In the genomic region with DNA sequence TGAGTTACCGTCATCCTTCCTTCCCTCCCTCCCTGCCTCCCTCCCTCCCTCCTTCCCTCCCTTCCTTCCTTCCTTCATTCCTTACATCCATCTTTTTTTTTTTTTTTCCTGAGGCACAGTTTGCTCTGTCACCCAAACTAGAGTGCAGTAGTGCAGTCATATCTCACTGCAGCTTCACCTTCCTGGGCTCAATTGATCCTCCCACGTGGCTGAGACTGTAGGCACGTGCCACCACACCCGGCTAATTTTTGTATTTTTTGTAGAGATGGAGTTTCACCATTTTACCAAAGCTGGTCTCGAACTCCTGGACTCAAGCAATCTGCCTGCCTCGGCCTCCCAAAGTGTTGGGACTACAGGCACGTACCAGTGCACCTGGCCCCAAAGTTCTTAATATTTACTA, we compare ENCODE assay signal across 19 cellular contexts. TPM values are rescaled to one million over a fixed set of nuclear protein-coding genes. Genes with fewer than 3 reads are reported as not detected.
DNase-seq lines count a peak whose midpoint lies in the region; ATAC-seq, FAIRE-seq and TF ChIP-seq lines count a peak whose summit lies in the region.
"Had no signal": no experiment of that assay in that cellular context is flagged by ENCODE, and none has a peak within 500 bp of the region (broad histone marks: within the 10 kb centered on the region; RNA-seq: fewer than 3 reads in every experiment).

No MANE protein-coding gene starts in this region.

- FAIRE-seq in urothelium cell line (lab: Jason Lieb, UNC): peak; percentile 74
- FAIRE-seq: bronchial epithelial cell had no signal

- no peak for TF ChIP-seq CTCF in WTC11 (IDR thresholded peaks at IDR 0.05)

- H3K36me3 Mint-ChIP-seq in activated naive CD4-positive, alpha-beta T cell treated with anti-CD3 and anti-CD28 coated beads for 36 hours (ENCODE audit: low read depth): peaks cover 5% of the 10 kb centered on the region
- peaks cover 24% of the 10 kb centered on the region for H3K36me3 Mint-ChIP-seq in activated naive CD4-positive, alpha-beta T cell treated with anti-CD3 and anti-CD28 coated beads, Interleukin-2, amount 10 ng/mL, durations not matched to agents 7 days and 5 days
- no peaks in the 10 kb centered on the region for H3K36me3 Mint-ChIP-seq in WTC11
- peaks cover 11% of the 10 kb centered on the region for H3K36me3 Mint-ChIP-seq in central memory CD8-positive, alpha-beta T cell (ENCODE audit: insufficient read depth)

- H3K4me3 Mint-ChIP-seq in activated naive CD4-positive, alpha-beta T cell treated with anti-CD3 and anti-CD28 coated beads for 36 hours: peak overlapping the region; percentile 17
- no peak overlapping the region for H3K4me3 Mint-ChIP-seq in activated naive CD4-positive, alpha-beta T cell treated with anti-CD3 and anti-CD28 coated beads, Interleukin-2, amount 10 ng/mL, durations not matched to agents 7 days and 5 days
- H3K4me3 Mint-ChIP-seq in WTC11: no peak overlapping the region
- H3K4me3 Mint-ChIP-seq in central memory CD8-positive, alpha-beta T cell: peak overlapping the region; percentile 14
- H3K4me3 Mint-ChIP-seq: neural progenitor cell had no signal

- no peak for ATAC-seq in WTC11
- no peak for ATAC-seq in central memory CD8-positive, alpha-beta T cell (replicated peaks; ENCODE audit: extremely low read depth, poor library complexity, severe bottlenecking)
- no peak for ATAC-seq in GM18909 (IDR thresholded peaks at IDR 0.05; ENCODE audit: poor library complexity, unreplicated experiment)
- ATAC-seq in HG03378 (IDR thresholded peaks at IDR 0.05; ENCODE audit: unreplicated experiment): no peak

- DNase-seq in activated naive CD4-positive, alpha-beta T cell treated with anti-CD3 and anti-CD28 coated beads for 36 hours: peak; percentile 63
- DNase-seq in activated naive CD4-positive, alpha-beta T cell treated with anti-CD3 and anti-CD28 coated beads, Interleukin-2, amount 10 ng/mL, durations not matched to agents 7 days and 5 days: no peak
- DNase-seq in WTC11 (ENCODE audit: low spot score) (no peak), urothelium cell line (ENCODE audit: low spot score) (no peak), mesenteric fat pad (ENCODE audit: low spot score) (no peak)
- DNase-seq in central memory CD8-positive, alpha-beta T cell (ENCODE audit: low spot score in 2 of 2): no peak
- DNase-seq: Caco-2; dermis blood vessel endothelial cell; foreskin fibroblast; hippocampal formation; islet precursor cell; NCI-H526; stimulated activated naive CD4-positive, alpha-beta T cell; SW 1271; trophoblast cell had no signal

- H3K27ac Mint-ChIP-seq in activated naive CD4-positive, alpha-beta T cell treated with anti-CD3 and anti-CD28 coated beads for 36 hours: peak overlapping the region; percentile 69
- H3K27ac Mint-ChIP-seq in activated naive CD4-positive, alpha-beta T cell treated with anti-CD3 and anti-CD28 coated beads, Interleukin-2, amount 10 ng/mL, durations not matched to agents 7 days and 5 days: no peak overlapping the region
- peak overlapping the region; percentile 67 for H3K27ac Mint-ChIP-seq in WTC11
- H3K27ac Mint-ChIP-seq in central memory CD8-positive, alpha-beta T cell (ENCODE audit: low read depth): peak overlapping the region; percentile 19
- H3K27ac Mint-ChIP-seq: neural progenitor cell had no signal

- CTCF ChIA-PET in activated naive CD4-positive, alpha-beta T cell treated with anti-CD3 and anti-CD28 coated beads for 36 hours (lab: Charles Lee): interaction anchor here (1.0 to 3.3 kb wide), 6 partner anchors 9 to 69 kb away, joined by 3 to 17 read pairs (median 6); no protein-coding TSS in a partner anchor
- CTCF ChIA-PET in activated naive CD4-positive, alpha-beta T cell treated with anti-CD3 and anti-CD28 coated beads, Interleukin-2, amount 10 ng/mL, durations not matched to agents 7 days and 5 days (lab: Charles Lee): interaction anchor here (1.0 kb wide), 1 partner anchor 43 kb away, joined by 3 read pairs; no protein-coding TSS in a partner anchor
- CTCF ChIA-PET in WTC11 (lab: Charles Lee): interaction anchor here (1.1 to 2.2 kb wide), 7 partner anchors 11 to 69 kb away, joined by 3 to 18 read pairs (median 9); no protein-coding TSS in a partner anchor

- no peaks in the 10 kb centered on the region for H3K9me3 Mint-ChIP-seq in activated naive CD4-positive, alpha-beta T cell treated with anti-CD3 and anti-CD28 coated beads for 36 hours
- H3K9me3 Mint-ChIP-seq in activated naive CD4-positive, alpha-beta T cell treated with anti-CD3 and anti-CD28 coated beads, Interleukin-2, amount 10 ng/mL, durations not matched to agents 7 days and 5 days: no peaks in the 10 kb centered on the region
- no peaks in the 10 kb centered on the region for H3K9me3 Mint-ChIP-seq in WTC11
- H3K9me3 Mint-ChIP-seq in central memory CD8-positive, alpha-beta T cell: no peaks in the 10 kb centered on the region
- H3K9me3 Mint-ChIP-seq: neural progenitor cell had no signal

- H3K4me1 Mint-ChIP-seq in activated naive CD4-positive, alpha-beta T cell treated with anti-CD3 and anti-CD28 coated beads for 36 hours (ENCODE audit: low read depth): peaks cover 86% of the 10 kb centered on the region
- peaks cover 31% of the 10 kb centered on the region for H3K4me1 Mint-ChIP-seq in activated naive CD4-positive, alpha-beta T cell treated with anti-CD3 and anti-CD28 coated beads, Interleukin-2, amount 10 ng/mL, durations not matched to agents 7 days and 5 days
- peaks cover 51% of the 10 kb centered on the region for H3K4me1 Mint-ChIP-seq in WTC11
- peaks cover 81% of the 10 kb centered on the region for H3K4me1 Mint-ChIP-seq in central memory CD8-positive, alpha-beta T cell

- no peaks in the 10 kb centered on the region for H3K27me3 Mint-ChIP-seq in activated naive CD4-positive, alpha-beta T cell treated with anti-CD3 and anti-CD28 coated beads for 36 hours (ENCODE audit: low read depth)
- H3K27me3 Mint-ChIP-seq in activated naive CD4-positive, alpha-beta T cell treated with anti-CD3 and anti-CD28 coated beads, Interleukin-2, amount 10 ng/mL, durations not matched to agents 7 days and 5 days: no peaks in the 10 kb centered on the region
- H3K27me3 Mint-ChIP-seq in WTC11 (ENCODE audit: low read depth): no peaks in the 10 kb centered on the region
- H3K27me3 Mint-ChIP-seq in central memory CD8-positive, alpha-beta T cell: no peaks in the 10 kb centered on the region

- POLR2A ChIA-PET in WTC11 (lab: Charles Lee): no interaction called here

- intact Hi-C loops in activated naive CD4-positive, alpha-beta T cell treated with anti-CD3 and anti-CD28 coated beads for 36 hours (cut with micrococcal nuclease): no loop called here

TF ChIP-seq in WTC11, 78 proteins besides CTCF, POLR2A, EP300 and RAD21 (continues in another document):
- TF ChIP-seq, protein P1, sequence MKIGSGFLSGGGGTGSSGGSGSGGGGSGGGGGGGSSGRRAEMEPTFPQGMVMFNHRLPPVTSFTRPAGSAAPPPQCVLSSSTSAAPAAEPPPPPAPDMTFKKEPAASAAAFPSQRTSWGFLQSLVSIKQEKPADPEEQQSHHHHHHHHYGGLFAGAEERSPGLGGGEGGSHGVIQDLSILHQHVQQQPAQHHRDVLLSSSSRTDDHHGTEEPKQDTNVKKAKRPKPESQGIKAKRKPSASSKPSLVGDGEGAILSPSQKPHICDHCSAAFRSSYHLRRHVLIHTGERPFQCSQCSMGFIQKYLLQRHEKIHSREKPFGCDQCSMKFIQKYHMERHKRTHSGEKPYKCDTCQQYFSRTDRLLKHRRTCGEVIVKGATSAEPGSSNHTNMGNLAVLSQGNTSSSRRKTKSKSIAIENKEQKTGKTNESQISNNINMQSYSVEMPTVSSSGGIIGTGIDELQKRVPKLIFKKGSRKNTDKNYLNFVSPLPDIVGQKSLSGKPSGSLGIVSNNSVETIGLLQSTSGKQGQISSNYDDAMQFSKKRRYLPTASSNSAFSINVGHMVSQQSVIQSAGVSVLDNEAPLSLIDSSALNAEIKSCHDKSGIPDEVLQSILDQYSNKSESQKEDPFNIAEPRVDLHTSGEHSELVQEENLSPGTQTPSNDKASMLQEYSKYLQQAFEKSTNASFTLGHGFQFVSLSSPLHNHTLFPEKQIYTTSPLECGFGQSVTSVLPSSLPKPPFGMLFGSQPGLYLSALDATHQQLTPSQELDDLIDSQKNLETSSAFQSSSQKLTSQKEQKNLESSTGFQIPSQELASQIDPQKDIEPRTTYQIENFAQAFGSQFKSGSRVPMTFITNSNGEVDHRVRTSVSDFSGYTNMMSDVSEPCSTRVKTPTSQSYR (CRISPR knock-in tag; IDR thresholded peaks at IDR 0.05): no peak
- TF ChIP-seq, protein P2, sequence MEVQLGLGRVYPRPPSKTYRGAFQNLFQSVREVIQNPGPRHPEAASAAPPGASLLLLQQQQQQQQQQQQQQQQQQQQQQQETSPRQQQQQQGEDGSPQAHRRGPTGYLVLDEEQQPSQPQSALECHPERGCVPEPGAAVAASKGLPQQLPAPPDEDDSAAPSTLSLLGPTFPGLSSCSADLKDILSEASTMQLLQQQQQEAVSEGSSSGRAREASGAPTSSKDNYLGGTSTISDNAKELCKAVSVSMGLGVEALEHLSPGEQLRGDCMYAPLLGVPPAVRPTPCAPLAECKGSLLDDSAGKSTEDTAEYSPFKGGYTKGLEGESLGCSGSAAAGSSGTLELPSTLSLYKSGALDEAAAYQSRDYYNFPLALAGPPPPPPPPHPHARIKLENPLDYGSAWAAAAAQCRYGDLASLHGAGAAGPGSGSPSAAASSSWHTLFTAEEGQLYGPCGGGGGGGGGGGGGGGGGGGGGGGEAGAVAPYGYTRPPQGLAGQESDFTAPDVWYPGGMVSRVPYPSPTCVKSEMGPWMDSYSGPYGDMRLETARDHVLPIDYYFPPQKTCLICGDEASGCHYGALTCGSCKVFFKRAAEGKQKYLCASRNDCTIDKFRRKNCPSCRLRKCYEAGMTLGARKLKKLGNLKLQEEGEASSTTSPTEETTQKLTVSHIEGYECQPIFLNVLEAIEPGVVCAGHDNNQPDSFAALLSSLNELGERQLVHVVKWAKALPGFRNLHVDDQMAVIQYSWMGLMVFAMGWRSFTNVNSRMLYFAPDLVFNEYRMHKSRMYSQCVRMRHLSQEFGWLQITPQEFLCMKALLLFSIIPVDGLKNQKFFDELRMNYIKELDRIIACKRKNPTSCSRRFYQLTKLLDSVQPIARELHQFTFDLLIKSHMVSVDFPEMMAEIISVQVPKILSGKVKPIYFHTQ (CRISPR knock-in tag; IDR thresholded peaks at IDR 0.05): no peak

RNA-seq across cellular contexts. Expression of a gene that starts 25.8 kb away (rescaled TPM):
- total RNA-seq in activated naive CD4-positive, alpha-beta T cell treated with anti-CD3 and anti-CD28 coated beads for 36 hours: 10 to 100 TPM; 49.9 to 52.2 TPM
- total RNA-seq in WTC11 (2021): 30.0 to 36.6 TPM (median 30.8 TPM) in 3 replicates
- 54.7 TPM for total RNA-seq in mesenteric fat pad

Comparison
In these comparisons a context has a peak if more than half of its experiments do, and no peak if none do; other contexts are left out.
1. H3K4me3 Mint-ChIP-seq: peak in activated naive CD4-positive, alpha-beta T cell treated with anti-CD3 and anti-CD28 coated beads for 36 hours (single experiment) and central memory CD8-positive, alpha-beta T cell (single experiment); none in activated naive CD4-positive, alpha-beta T cell treated with anti-CD3 and anti-CD28 coated beads, Interleukin-2, amount 10 ng/mL, durations not matched to agents 7 days and 5 days (single experiment) and WTC11 (single experiment).